ENCODE assay signal across 18 cellular contexts in genomic region chr9:126697350-126697749, GRCh38.
DNase-seq lines count a peak whose midpoint lies in the region; ATAC-seq, FAIRE-seq and TF ChIP-seq lines count a peak whose summit lies in the region.
"Had no signal": no experiment of that assay in that cellular context is flagged by ENCODE, and none has a peak within 500 bp of the region (broad histone marks: within the 10 kb centered on the region; RNA-seq: fewer than 3 reads in every experiment).

No MANE protein-coding gene starts in this region.

- no peaks in the 10 kb centered on the region for H3K36me3 ChIP-seq in H1 (ENCODE audit: control insufficient read depth in 2 of 4, insufficient read depth in 4 of 4, low read length in 3 of 4)
- no peaks in the 10 kb centered on the region for H3K36me3 ChIP-seq in sigmoid colon

- H3K4ac ChIP-seq in H1 (replicated peaks; ENCODE audit: insufficient read length, low read depth, low read length) = no peak overlapping the region
- H3K4ac ChIP-seq in H9 (ENCODE audit: low read depth, low read length) = no peak overlapping the region

- peaks cover 2 to 15% of the 10 kb centered on the region in 2 experiments for H3K4me1 Mint-ChIP-seq in H9

- H3K4me1 ChIP-seq in H1 (replicated peaks in 1 of 4; ENCODE audit: control insufficient read depth in 3 of 4, insufficient read depth in 4 of 4, low read length in 3 of 4) = peaks cover 0 to 4% (median 0%) of the 10 kb centered on the region in 4 experiments; a peak in 2 of 7 replicates
- no peaks in the 10 kb centered on the region for H3K4me1 ChIP-seq in sigmoid colon
- H3K4me1 ChIP-seq in H9 (ENCODE audit: insufficient read depth, low read length) = no peaks in the 10 kb centered on the region

- H3K36me3 Mint-ChIP-seq in H9 (ENCODE audit: insufficient read depth in 1 of 3, low read depth in 3 of 3) = no peaks in the 10 kb centered on the region; a peak in 1 of 7 replicates

- no peak for TF ChIP-seq RAD21 in H1 (IDR thresholded peaks at IDR 0.05 in 1 of 2, conservative IDR thresholded peaks at IDR 0.05 in 1 of 2; ENCODE audit: low read depth in 2 of 2, low read length in 2 of 2)

- H3K23me2 ChIP-seq in H1 (ENCODE audit: low read depth, low read length) (0 out of 2 replicates have a peak, but pooled peaks cover 1% of the 10 kb centered on the region), H9 (ENCODE audit: insufficient read length, low read depth, low read length, poor library complexity, severe bottlenecking) (no peaks in the 10 kb centered on the region)

- peaks cover 76% of the 10 kb centered on the region for H3K27me3 Mint-ChIP-seq in H9 (ENCODE audit: low read depth)

- H4K20me1 ChIP-seq in H1 (replicated peaks in 1 of 2; ENCODE audit: control insufficient read depth in 1 of 2, insufficient read depth in 2 of 2, low read length in 2 of 2) = no peaks in the 10 kb centered on the region
- no peaks in the 10 kb centered on the region for H4K20me1 ChIP-seq in H9 (ENCODE audit: control insufficient read depth, insufficient read depth, insufficient read length)

- H3K4me3 Mint-ChIP-seq in H9 = no peak overlapping the region

- H3T11ph ChIP-seq in H9 (ENCODE audit: low read length) = no peak overlapping the region

- H2AK5ac ChIP-seq in H1 (ENCODE audit: low read depth, low read length) = no peak overlapping the region
- no peak overlapping the region for H2AK5ac ChIP-seq in H9 (ENCODE audit: insufficient read length, low read length)

- H3K56ac ChIP-seq in H1 (replicated peaks; ENCODE audit: insufficient read length, low read depth, low read length) (no peak overlapping the region), H9 (ENCODE audit: insufficient read length, low read depth, low read length) (no peak overlapping the region)

- H2BK20ac ChIP-seq in H1 (ENCODE audit: low read length) (no peak overlapping the region), H9 (ENCODE audit: low read depth, low read length, poor library complexity, severe bottlenecking) (no peak overlapping the region)

- H3K9me3 Mint-ChIP-seq in H9 = no peaks in the 10 kb centered on the region; a peak in 1 of 5 replicates

- H2AFZ ChIP-seq in H1 (ENCODE audit: low read length) = no peak overlapping the region
- no peak overlapping the region for H2AFZ ChIP-seq in H9 (ENCODE audit: low read length)

- no peak overlapping the region for H3K23ac ChIP-seq in H1 (ENCODE audit: insufficient read length)
- no peak overlapping the region for H3K23ac ChIP-seq in H9 (ENCODE audit: insufficient read length, low read depth, low read length)

- 91% methylated on average over 3 of the region's 3 CpGs; no CpG with 5 or more reads in 1 of the 2 experiments for WGBS in H1 (ENCODE audit: extremely low coverage in 1 of 2, insufficient coverage in 1 of 2, insufficient read length in 1 of 2, insufficient replicate concordance in 2 of 2, low coverage in 1 of 2, low lambda C conversion rate in 2 of 2, missing lambda C conversion rate in 1 of 2), 2 experiments
- 59 to 81% methylated on average over 3 of the region's 3 CpGs for WGBS in sigmoid colon, 2 donors
- WGBS in H9 (ENCODE audit: extremely low coverage, insufficient read length, low lambda C conversion rate) = no CpG with 5 or more reads among the region's 3 CpGs

- H2BK120ac ChIP-seq in H1 (replicated peaks; ENCODE audit: low read depth, low read length) (no peak overlapping the region), H9 (ENCODE audit: low read depth, low read length, poor library complexity, severe bottlenecking) (no peak overlapping the region)

- POLR2A ChIA-PET in H1 (lab: Charles Lee; ENCODE audit: partially characterized antibody) = no interaction called here

- DNase-seq in D721Med (ENCODE audit: insufficient read length, low spot score) (peak; percentile 8), GM12892 (ENCODE audit: insufficient read length) (peak; percentile 6), H1 (ENCODE audit: low read depth in 1 of 2, low spot score in 2 of 2) (no peak), sigmoid colon (peak; percentile 59), OCI-M2 (lab: John Stamatoyannopoulos, UW; ENCODE audit: unreplicated experiment) (no peak), H9 (no peak)
- DNase-seq: AML-193, DMS79, HCEC 1CT, IMR-90, NCI-H1417, NCI-H1930, NCI-H345, NCI-H524 treated with DMSO at 0.1 percent for 48 hours had no signal

- H3K27ac Mint-ChIP-seq in H9 = no peak overlapping the region

- H3K18ac ChIP-seq in H1 (ENCODE audit: extremely low read depth, low read length) (no peak overlapping the region), H9 (ENCODE audit: insufficient read length, low read depth, low read length) (no peak overlapping the region)

- intact Hi-C loops in sigmoid colon (cut with DNase I) = no loop called here

- H4K5ac ChIP-seq in H1 (ENCODE audit: insufficient read length, low read depth, low read length) (no peak overlapping the region), H9 (ENCODE audit: insufficient read length, low read depth, low read length) (no peak overlapping the region)

- CTCF ChIA-PET in H1 (lab: Charles Lee; ENCODE audit: partially characterized antibody) = interaction anchor here (0.9 to 1.9 kb wide), 5 partner anchors 8 to 89 kb away, joined by 3 to 10 read pairs (median 3); no protein-coding TSS in a partner anchor

- H3K4me3 ChIP-seq in H1 (ENCODE audit: extremely low read depth in 1 of 4, insufficient read depth in 2 of 4, low read depth in 3 of 4, low read length in 4 of 4) = no peak overlapping the region
- H3K4me3 ChIP-seq in sigmoid colon = no peak overlapping the region

- H2BK12ac ChIP-seq in H1 (ENCODE audit: low read depth, low read length) = no peak overlapping the region
- no peak overlapping the region for H2BK12ac ChIP-seq in H9 (ENCODE audit: insufficient read length, low read depth, low read length)

- TF ChIP-seq EP300 in H1 (IDR thresholded peaks at IDR 0.05; ENCODE audit: borderline replicate concordance in 1 of 2, low read depth in 2 of 2, low read length in 2 of 2) (no peak), sigmoid colon (IDR thresholded peaks at IDR 0.05) (no peak)

- TF ChIP-seq CTCF in D721Med (IDR thresholded peaks at IDR 0.05; ENCODE audit: insufficient read depth, missing control alignments) = no peak
- TF ChIP-seq CTCF in H1 (IDR thresholded peaks at IDR 0.05; ENCODE audit: control extremely low read depth in 1 of 3, insufficient read depth in 1 of 3, low read depth in 1 of 3, low read length in 3 of 3) = no peak
- no peak for TF ChIP-seq CTCF in sigmoid colon (IDR thresholded peaks at IDR 0.05)
- TF ChIP-seq CTCF in H9 (conservative IDR thresholded peaks at IDR 0.05) = no peak

- H3K4me2 ChIP-seq in H1 (ENCODE audit: insufficient read depth in 1 of 2, low read depth in 2 of 2, low read length in 2 of 2) = no peak overlapping the region
- H3K4me2 ChIP-seq in H9 (ENCODE audit: insufficient read depth, insufficient read length, low read length) = no peak overlapping the region

- FAIRE-seq in D721Med (lab: Jason Lieb, UNC) (no peak), GM12892 (lab: Jason Lieb, UNC) (no peak), H1 (lab: Jason Lieb, UNC) (no peak)
- FAIRE-seq: HTR-8/SVneo had no signal

- H3K79me2 ChIP-seq in H1 (ENCODE audit: control insufficient read depth in 1 of 2, insufficient read depth in 2 of 2, low read length in 2 of 2) (no peaks in the 10 kb centered on the region), H9 (ENCODE audit: insufficient read depth, low read length) (no peaks in the 10 kb centered on the region)

- H3K79me1 ChIP-seq in H1 (ENCODE audit: low read depth, low read length) = no peaks in the 10 kb centered on the region
- H3K79me1 ChIP-seq in H9 (ENCODE audit: insufficient read depth, low read depth, low read length, poor library complexity, severe bottlenecking) = no peaks in the 10 kb centered on the region

- no peak overlapping the region for H3K27ac ChIP-seq in H1 (ENCODE audit: low read depth, low read length)
- H3K27ac ChIP-seq in sigmoid colon = no peak overlapping the region
- no peak overlapping the region for H3K27ac ChIP-seq in H9 (ENCODE audit: insufficient read length, low read depth, low read length)
- H3K27ac ChIP-seq: C4-2B had no signal

- no peak for TF ChIP-seq POLR2A in GM12892 (IDR thresholded peaks at IDR 0.05; ENCODE audit: low read depth, low read length)
- no peak for TF ChIP-seq POLR2A in H1 (IDR thresholded peaks at IDR 0.05; ENCODE audit: control extremely low read depth in 1 of 2, low read depth in 2 of 2, low read length in 2 of 2)
- TF ChIP-seq POLR2A in sigmoid colon (IDR thresholded peaks at IDR 0.05) = no peak

- H3K27me3 ChIP-seq in H1 (replicated peaks in 1 of 4; ENCODE audit: control insufficient read depth in 3 of 4, extremely low read depth in 1 of 4, insufficient read depth in 3 of 4, low read length in 3 of 4) (peaks cover 0 to 4% (median 4%) of the 10 kb centered on the region in 4 experiments; a peak in 3 of 7 replicates), sigmoid colon (peaks cover 0 to 29% (median 5%) of the 10 kb centered on the region in 3 donors), H9 (ENCODE audit: insufficient read depth, low read length) (no peaks in the 10 kb centered on the region)

- ATAC-seq in HG03460 (IDR thresholded peaks at IDR 0.05; ENCODE audit: unreplicated experiment) = no peak
- ATAC-seq: Panc1 had no signal

- H4K8ac ChIP-seq in H1 (ENCODE audit: extremely low read depth, insufficient read depth, low read length) = peak overlapping the region; percentile 40; the same call in 1 of the 2 replicates
- no peak overlapping the region for H4K8ac ChIP-seq in H9 (replicated peaks; ENCODE audit: insufficient read length, low read depth, low read length)

- H3K9ac ChIP-seq in H1 (replicated peaks in 1 of 4; ENCODE audit: extremely low read depth in 1 of 4, low read depth in 3 of 4, low read length in 3 of 4) (no peak overlapping the region), H9 (ENCODE audit: extremely low read depth, insufficient read length, low read length) (no peak overlapping the region)

- H2BK5ac ChIP-seq in H1 (ENCODE audit: low read depth, low read length) = no peak overlapping the region
- no peak overlapping the region for H2BK5ac ChIP-seq in H9 (ENCODE audit: insufficient read length, low read length)

- H2BK15ac ChIP-seq in H1 (ENCODE audit: low read length) = no peak overlapping the region
- no peak overlapping the region for H2BK15ac ChIP-seq in H9 (ENCODE audit: low read depth, low read length)

- H3K9me3 ChIP-seq in H1 (ENCODE audit: insufficient read depth in 2 of 2, low read depth in 1 of 2, low read length in 1 of 2) (no peaks in the 10 kb centered on the region), sigmoid colon (no peaks in the 10 kb centered on the region), H9 (ENCODE audit: control insufficient read depth, low read depth, low read length) (no peaks in the 10 kb centered on the region)

- H3K14ac ChIP-seq in H1 (ENCODE audit: insufficient read length) = no peak overlapping the region
- no peak overlapping the region for H3K14ac ChIP-seq in H9 (ENCODE audit: insufficient read depth, low read length)

- H4K91ac ChIP-seq in H1 (replicated peaks; ENCODE audit: insufficient read length, low read length) = no peak overlapping the region
- no peak overlapping the region for H4K91ac ChIP-seq in H9 (ENCODE audit: insufficient read length, low read depth, low read length)

TF ChIP-seq in H1, 55 proteins besides CTCF, POLR2A, EP300 and RAD21 (continues in another document):
- TF ChIP-seq SUZ12 (IDR thresholded peaks at IDR 0.05; ENCODE audit: low read length) (no peak), TEAD4 (IDR thresholded peaks at IDR 0.05; ENCODE audit: low read depth, low read length) (no peak), KDM5A (IDR thresholded peaks at IDR 0.05; ENCODE audit: low read length) (no peak), MAFK (IDR thresholded peaks at IDR 0.05; ENCODE audit: low read depth, low read length) (no peak)

Comparison
In these comparisons a context has a peak if more than half of its experiments do, and no peak if none do; other contexts are left out.
1. DNase-seq: peak in D721Med (single experiment), GM12892 (single experiment) and sigmoid colon (single experiment); none in H1 (0 of 2), OCI-M2 (single experiment) and H9 (single experiment).